ENCODE assay signal across 15 cellular contexts in genomic region chr1:54228638-54229079, GRCh38. TPM values are rescaled to one million over a fixed set of nuclear protein-coding genes. Genes with fewer than 3 reads are reported as not detected.
DNase-seq lines count a peak whose midpoint lies in the region; ATAC-seq, FAIRE-seq and TF ChIP-seq lines count a peak whose summit lies in the region.
"Had no signal": no experiment of that assay in that cellular context is flagged by ENCODE, and none has a peak within 500 bp of the region (broad histone marks: within the 10 kb centered on the region; RNA-seq: fewer than 3 reads in every experiment).

No MANE protein-coding gene starts in this region.

- no peak for TF ChIP-seq CTCF in heart right ventricle (IDR thresholded peaks at IDR 0.05)
- no peak for TF ChIP-seq CTCF in astrocyte (IDR thresholded peaks at IDR 0.05; ENCODE audit: insufficient read depth, low read depth, low read length)
- no peak for TF ChIP-seq CTCF in nephron progenitor cell (IDR thresholded peaks at IDR 0.05)
- no peak for TF ChIP-seq CTCF in vagina (IDR thresholded peaks at IDR 0.05)

- H3K4me3 ChIP-seq in heart right ventricle (no peak overlapping the region), astrocyte (ENCODE audit: insufficient read depth, low read depth, low read length) (no peak overlapping the region), vagina (no peak overlapping the region)
- H3K4me3 ChIP-seq: heart left ventricle had no signal

- H3K27me3 ChIP-seq in heart right ventricle (no peaks in the 10 kb centered on the region), astrocyte (ENCODE audit: insufficient read depth, low read length) (no peaks in the 10 kb centered on the region), vagina (no peaks in the 10 kb centered on the region)
- H3K27me3 ChIP-seq: heart left ventricle had no signal

- no peak overlapping the region for H3K4me2 ChIP-seq in astrocyte (ENCODE audit: low read length)

- no peak overlapping the region for H3K9ac ChIP-seq in astrocyte (ENCODE audit: low read length)

- H3K4me1 Mint-ChIP-seq in astrocyte (ENCODE audit: low read depth, unreplicated experiment) (peaks cover 37% of the 10 kb centered on the region), nephron progenitor cell (peaks cover 38% of the 10 kb centered on the region)

- FAIRE-seq in astrocyte (lab: Jason Lieb, UNC) (no peak), RCC 7860 (lab: Jason Lieb, UNC) (no peak)

- ATAC-seq in heart right ventricle: peak in 6 of 8 donors; percentile 7 to 56 (median 14)
- ATAC-seq in GM18868 (IDR thresholded peaks at IDR 0.05; ENCODE audit: unreplicated experiment): no peak

- peaks cover 0 to 51% (median 0%) of the 10 kb centered on the region in 9 donors for H3K36me3 ChIP-seq in heart right ventricle
- peaks cover 2% of the 10 kb centered on the region for H3K36me3 ChIP-seq in astrocyte (ENCODE audit: insufficient read depth, low read length)
- H3K36me3 ChIP-seq in vagina: peaks cover 0 to 12% of the 10 kb centered on the region in 2 donors

- DNase-seq in heart right ventricle: no peak
- DNase-seq in cardiac septum (ENCODE audit: low spot score): no peak
- DNase-seq in astrocyte (ENCODE audit: low read depth): no peak
- DNase-seq in nephron progenitor cell: no peak
- no peak for DNase-seq in vagina (ENCODE audit: extremely low spot score in 2 of 2)
- DNase-seq in activated naive CD4-positive, alpha-beta T cell treated with anti-CD3 and anti-CD28 coated beads, Interleukin-2, amount 50 U/mL, for 16 hours: no peak
- no peak for DNase-seq in RCC 7860 (ENCODE audit: low spot score)
- DNase-seq: activated CD8-positive, alpha-beta memory T cell treated with anti-CD3 and anti-CD28 coated beads for 24 hours; heart left ventricle; KG1; NCI-H1092 treated with DMSO at 0.1 percent for 48 hours; NCI-H69 had no signal

- peaks cover 22% of the 10 kb centered on the region for H3K36me3 Mint-ChIP-seq in astrocyte (ENCODE audit: low read depth, unreplicated experiment)
- peaks cover 64% of the 10 kb centered on the region for H3K36me3 Mint-ChIP-seq in nephron progenitor cell (ENCODE audit: low read depth)

- H3K27me3 Mint-ChIP-seq in astrocyte (ENCODE audit: low read depth, unreplicated experiment) (no peaks in the 10 kb centered on the region), nephron progenitor cell (ENCODE audit: low read depth, poor library complexity) (peaks cover 5% of the 10 kb centered on the region)
- H3K27me3 Mint-ChIP-seq: brain had no signal

- no peak for TF ChIP-seq POLR2A in vagina (IDR thresholded peaks at IDR 0.05)

- H4K20me1 ChIP-seq in astrocyte (ENCODE audit: insufficient read depth, low read length): peaks cover 6% of the 10 kb centered on the region

- no peaks in the 10 kb centered on the region for H3K79me2 ChIP-seq in astrocyte (ENCODE audit: insufficient read depth, low read length)

- H3K9me3 ChIP-seq in heart right ventricle: no peaks in the 10 kb centered on the region
- H3K9me3 ChIP-seq in astrocyte (ENCODE audit: insufficient read depth, low read depth, low read length): no peaks in the 10 kb centered on the region
- H3K9me3 ChIP-seq in vagina: no peaks in the 10 kb centered on the region
- H3K9me3 ChIP-seq: heart left ventricle had no signal

- H3K4me3 Mint-ChIP-seq in astrocyte (ENCODE audit: unreplicated experiment) (no peak overlapping the region), nephron progenitor cell (no peak overlapping the region)

- H2AFZ ChIP-seq in astrocyte (ENCODE audit: low read depth, low read length): no peak overlapping the region

- 91% methylated on average over 13 of the region's 13 CpGs for WGBS in heart right ventricle, 2 donors

- H3K27ac ChIP-seq in heart right ventricle (peak overlapping the region in 1 of 10 donors; percentile 44), astrocyte (ENCODE audit: low read depth, low read length) (no peak overlapping the region), vagina (peak overlapping the region; percentile 68)

- H3K4me1 ChIP-seq in heart right ventricle (peaks cover 0 to 40% (median 8%) of the 10 kb centered on the region in 9 donors), astrocyte (ENCODE audit: insufficient read depth, low read length) (peaks cover 22% of the 10 kb centered on the region), vagina (peaks cover 27% of the 10 kb centered on the region)

- H3K27ac Mint-ChIP-seq in astrocyte (ENCODE audit: unreplicated experiment) (peak overlapping the region; percentile 94), nephron progenitor cell (peak overlapping the region; percentile 96)

- H3K9me3 Mint-ChIP-seq in astrocyte (ENCODE audit: unreplicated experiment): no peaks in the 10 kb centered on the region
- peaks cover 3% of the 10 kb centered on the region for H3K9me3 Mint-ChIP-seq in nephron progenitor cell
- H3K9me3 Mint-ChIP-seq: activated T-helper 2 cell treated with anti-CD3 and anti-CD28 coated beads, Interferon-gamma antibody, Interleukin-2, Interleukin-4, amounts not matched to agents 10 μg/mL and 5 μg/mL and 100 μg/mL, durations not matched to agents 14 hours and 24 hours and 36 hours had no signal

- intact Hi-C loops in heart right ventricle (cut with DNase I) (no loop called here), cardiac septum (cut with DNase I) (no loop called here), vagina (cut with DNase I) (no loop called here)

RNA-seq across cellular contexts. Expression of gene MRPL37, which starts 28.7 kb away (rescaled TPM):
- 10 to 100 TPM; 82.2 to 97.4 (median 90.2) TPM for total RNA-seq in heart right ventricle
- 10 to 100 TPM; 33.0 to 75.2 TPM for polyA plus RNA-seq in heart right ventricle
- total RNA-seq in cardiac septum: 71.7 TPM
- 80.0 and 81.4 TPM in 2 replicates for total RNA-seq in astrocyte
- total RNA-seq in vagina: 45.9 TPM

RNA-seq across cellular contexts. Expression of gene CYB5RL, which starts 28.8 kb away (rescaled TPM):
- total RNA-seq in heart right ventricle (1 to 10 TPM; 3.2 to 8.3 (median 5.8) TPM), cardiac septum (5.7 TPM), astrocyte (3.9 TPM in 2 replicates), vagina (3.7 TPM)
- 1 to 10 TPM in 1 of 2 donors, under 1 TPM in 1; 0.99 to 2.5 TPM for polyA plus RNA-seq in heart right ventricle
